Comparison of ENCODE assay signal across 8 cellular contexts in genomic region chr10:110426294-110427153, GRCh38.
DNase-seq lines count a peak whose midpoint lies in the region; TF ChIP-seq lines count a peak whose summit lies in the region.

No MANE protein-coding gene starts in this region.

- peak; percentile 98 for DNase-seq in EH (ENCODE audit: low read depth)
- peak; percentile 9 for DNase-seq in MV-4-11 (lab: John Stamatoyannopoulos, UW)
- DNase-seq in chondrocyte (ENCODE audit: low spot score): peak; percentile 89
- no peak for DNase-seq in stimulated activated CD4-positive, alpha-beta T cell treated with anti-CD3 and anti-CD28 coated beads, Interleukin-4, amount 100 ng/mL, for 4 hours
- DNase-seq in hypothalamus (lab: John Stamatoyannopoulos, UW): no peak
- no peak for DNase-seq in NCI-H1694 treated with DMSO at 0.1 percent for 48 hours (lab: John Stamatoyannopoulos, UW)
- DNase-seq in NK-92 (lab: John Stamatoyannopoulos, UW; ENCODE audit: unreplicated experiment): no peak

- TF ChIP-seq CTCF in chondrocyte (IDR thresholded peaks at IDR 0.05): peak; percentile 36
- TF ChIP-seq CTCF in neutrophil (IDR thresholded peaks at IDR 0.05): no peak

- peaks cover 63% of the 10 kb centered on the region for H3K4me1 Mint-ChIP-seq in chondrocyte (ENCODE audit: low read depth)

- H3K27me3 ChIP-seq in neutrophil: no peaks in the 10 kb centered on the region

- H3K9me3 ChIP-seq in neutrophil: no peaks in the 10 kb centered on the region

- no peaks in the 10 kb centered on the region for H3K36me3 Mint-ChIP-seq in chondrocyte (ENCODE audit: low read depth)

- peaks cover 0 to 4% of the 10 kb centered on the region in 2 experiments for H3K4me1 ChIP-seq in neutrophil (ENCODE audit: control insufficient read depth in 1 of 2, insufficient read depth in 1 of 2, low read depth in 1 of 2, low read length in 1 of 2)

- peak overlapping the region; percentile 23 for H3K27ac ChIP-seq in neutrophil

- H3K4me3 ChIP-seq in neutrophil (ENCODE audit: low read depth in 1 of 2, low read length in 1 of 2): no peak overlapping the region

- H3K27ac Mint-ChIP-seq in chondrocyte (ENCODE audit: unreplicated experiment): peak overlapping the region; percentile 100

- no peaks in the 10 kb centered on the region for H3K9me3 Mint-ChIP-seq in chondrocyte (ENCODE audit: low read depth)

- no peaks in the 10 kb centered on the region for H3K36me3 ChIP-seq in neutrophil

- H3K4me3 Mint-ChIP-seq in chondrocyte (ENCODE audit: unreplicated experiment): peak overlapping the region; percentile 2

- no peaks in the 10 kb centered on the region for H3K27me3 Mint-ChIP-seq in chondrocyte (ENCODE audit: low read depth)

Comparison
In these comparisons a context has a peak if more than half of its experiments do, and no peak if none do; other contexts are left out.
1. DNase-seq: peak in EH (single experiment), MV-4-11 (single experiment) and chondrocyte (single experiment); none in stimulated activated CD4-positive, alpha-beta T cell treated with anti-CD3 and anti-CD28 coated beads, Interleukin-4, amount 100 ng/mL, for 4 hours (0 of 2), hypothalamus (0 of 51), NCI-H1694 treated with DMSO at 0.1 percent for 48 hours (single experiment) and NK-92 (single experiment).